In the genomic region with DNA sequence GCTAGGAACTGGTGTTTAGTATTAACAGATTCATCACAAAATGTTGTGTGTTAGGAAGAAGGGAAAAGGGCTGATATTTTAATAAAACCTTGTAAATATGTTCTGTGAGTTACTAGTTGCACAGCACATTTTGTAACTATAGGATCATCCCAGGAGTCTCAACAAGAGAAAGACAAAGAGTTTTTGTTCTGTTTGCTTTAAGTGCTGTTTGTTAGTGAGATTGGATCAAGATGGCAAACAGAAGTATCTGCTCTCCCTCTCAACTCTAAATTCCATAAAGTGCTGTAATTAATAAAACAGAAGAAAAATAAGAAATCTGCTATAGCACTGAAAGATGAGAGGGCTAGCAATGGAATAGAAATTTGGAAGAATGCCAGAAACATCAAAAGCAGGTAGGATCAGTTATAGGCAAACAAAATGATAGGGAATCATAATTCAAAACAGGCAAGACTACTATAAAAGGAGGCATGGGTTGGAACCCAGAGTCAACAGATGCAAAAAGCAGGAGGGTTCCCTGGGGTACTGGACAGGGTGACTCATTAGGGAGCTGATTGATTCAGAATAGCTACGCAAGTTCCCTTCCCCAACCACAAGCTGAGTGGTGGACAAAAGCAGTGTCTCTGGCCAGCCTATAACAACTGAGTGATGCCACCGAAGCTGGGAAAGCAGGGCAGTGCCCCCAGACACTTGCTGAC, we compare ENCODE assay signal across 15 cellular contexts.
A peak's percentile ranks its signal among the peaks of the same experiment; 100 is the strongest.
DNase-seq lines count a peak whose midpoint lies in the region; ATAC-seq and TF ChIP-seq lines count a peak whose summit lies in the region.
"Had no signal": no experiment of that assay in that cellular context is flagged by ENCODE, and none has a peak within 500 bp of the region (broad histone marks: within the 10 kb centered on the region; RNA-seq: fewer than 3 reads in every experiment).

No MANE protein-coding gene starts in this region.

- intact Hi-C loops in activated CD4-positive, alpha-beta memory T cell treated with anti-CD3 and anti-CD28 coated beads for 36 hours (cut with micrococcal nuclease), result no loop called here
- intact Hi-C loops in testis (cut with DNase I; ENCODE audit: low total_unique reads), result no loop called here

- CTCF ChIA-PET in activated CD4-positive, alpha-beta memory T cell treated with anti-CD3 and anti-CD28 coated beads for 36 hours (lab: Charles Lee), result interaction anchor here (1.1 kb wide), 1 partner anchor 7 kb away, joined by 3 read pairs; no protein-coding TSS in a partner anchor

- H3K27me3 ChIP-seq in BE2C, result no peaks in the 10 kb centered on the region
- H3K27me3 ChIP-seq in testis, result no peaks in the 10 kb centered on the region

- ATAC-seq in HG02852 (IDR thresholded peaks at IDR 0.05; ENCODE audit: unreplicated experiment), result no peak
- ATAC-seq in HG03039 (IDR thresholded peaks at IDR 0.05; ENCODE audit: unreplicated experiment), result no peak
- ATAC-seq: psoas muscle; stimulated activated naive CD8-positive, alpha-beta T cell treated with anti-CD3 and anti-CD28 coated beads, Interleukin-15, Interleukin-2, amounts not matched to agents 100 U/mL and 50 U/mL, for 24 hours had no signal

- POLR2A ChIA-PET in activated CD4-positive, alpha-beta memory T cell treated with anti-CD3 and anti-CD28 coated beads for 36 hours (lab: Charles Lee), result no interaction called here

- H3K4me3 ChIP-seq in BE2C (ENCODE audit: low read depth, low read length) (no peak overlapping the region), testis (no peak overlapping the region)
- H3K4me3 ChIP-seq: psoas muscle had no signal

- no peak for TF ChIP-seq POLR2A in testis (IDR thresholded peaks at IDR 0.05)

- H3K4me1 ChIP-seq in BE2C, result no peaks in the 10 kb centered on the region
- H3K4me1 ChIP-seq in testis, result no peaks in the 10 kb centered on the region
- H3K4me1 ChIP-seq: psoas muscle had no signal

- no peak overlapping the region for H3K27ac ChIP-seq in testis
- H3K27ac ChIP-seq: psoas muscle had no signal

- 0 out of 2 replicates have a peak, but pooled peaks cover 2% of the 10 kb centered on the region for H3K36me3 ChIP-seq in BE2C
- H3K36me3 ChIP-seq in testis (ENCODE audit: low read depth, missing control alignments), result no peaks in the 10 kb centered on the region

- no peaks in the 10 kb centered on the region for H3K27me3 Mint-ChIP-seq in activated CD4-positive, alpha-beta memory T cell treated with anti-CD3 and anti-CD28 coated beads for 36 hours
- H3K27me3 Mint-ChIP-seq: activated naive CD8-positive, alpha-beta T cell; CD4-positive, alpha-beta T cell had no signal

- H3K9me3 ChIP-seq in BE2C (no peaks in the 10 kb centered on the region), testis (no peaks in the 10 kb centered on the region)
- H3K9me3 ChIP-seq: psoas muscle had no signal

- no peak overlapping the region for H3K4me3 Mint-ChIP-seq in activated CD4-positive, alpha-beta memory T cell treated with anti-CD3 and anti-CD28 coated beads for 36 hours
- H3K4me3 Mint-ChIP-seq: activated naive CD8-positive, alpha-beta T cell; CD4-positive, alpha-beta T cell had no signal

- DNase-seq in BE2C (peak; percentile 35), HT1080 (ENCODE audit: low read depth) (peak; percentile 87), astrocyte of the hippocampus (ENCODE audit: low read depth, low spot score) (peak; percentile 36), iPS-NIHi7 (ENCODE audit: extremely low spot score) (peak; percentile 14), testis (no peak)
- no peak for DNase-seq in activated CD4-positive, alpha-beta memory T cell treated with anti-CD3 and anti-CD28 coated beads for 36 hours
- DNase-seq: CD4-positive, alpha-beta T cell; mesendoderm; psoas muscle; stimulated activated CD4-positive, alpha-beta T cell treated with anti-CD3 and anti-CD28 coated beads, Interleukin-4, amount 100 ng/mL, for 24 hours; stimulated activated naive CD8-positive, alpha-beta T cell treated with anti-CD3 and anti-CD28 coated beads, Interleukin-15, Interleukin-2, amounts not matched to agents 100 U/mL and 50 U/mL, for 24 hours; T-helper 9 cell had no signal

- H3K9me3 Mint-ChIP-seq in activated CD4-positive, alpha-beta memory T cell treated with anti-CD3 and anti-CD28 coated beads for 36 hours, result peaks cover 2% of the 10 kb centered on the region

- TF ChIP-seq CTCF in BE2C (IDR thresholded peaks at IDR 0.05; ENCODE audit: low read depth, low read length), result no peak
- TF ChIP-seq CTCF in testis (IDR thresholded peaks at IDR 0.05), result no peak

- no peaks in the 10 kb centered on the region for H3K4me1 Mint-ChIP-seq in activated CD4-positive, alpha-beta memory T cell treated with anti-CD3 and anti-CD28 coated beads for 36 hours (ENCODE audit: low read depth)

- peaks cover 39% of the 10 kb centered on the region for H3K36me3 Mint-ChIP-seq in activated CD4-positive, alpha-beta memory T cell treated with anti-CD3 and anti-CD28 coated beads for 36 hours

- no peak overlapping the region for H3K27ac Mint-ChIP-seq in activated CD4-positive, alpha-beta memory T cell treated with anti-CD3 and anti-CD28 coated beads for 36 hours
- H3K27ac Mint-ChIP-seq: activated naive CD8-positive, alpha-beta T cell; CD4-positive, alpha-beta T cell had no signal

- 91 to 100% methylated on average over 2 of the region's 2 CpGs for WGBS in testis, 2 donors

Comparison
In these comparisons a context has a peak if more than half of its experiments do, and no peak if none do; other contexts are left out.
1. DNase-seq: peak in BE2C (single experiment), HT1080 (single experiment), astrocyte of the hippocampus (single experiment) and iPS-NIHi7 (single experiment); none in activated CD4-positive, alpha-beta memory T cell treated with anti-CD3 and anti-CD28 coated beads for 36 hours (single experiment) and testis (single experiment).